Comparison of ENCODE assay signal across 8 cellular contexts in genomic region chr2:54595999-54596903, GRCh38.
DNase-seq lines count a peak whose midpoint lies in the region; ATAC-seq and TF ChIP-seq lines count a peak whose summit lies in the region.

No MANE protein-coding gene starts in this region.

- intact Hi-C loops in colonic mucosa (cut with DNase I) (no loop called here), mucosa of descending colon (cut with DNase I, micrococcal nuclease) (no loop called here), upper lobe of right lung (cut with DNase I) (no loop called here)

- no peak overlapping the region for H2BK5ac ChIP-seq in mesenchymal stem cell (ENCODE audit: low read depth, low read length, poor library complexity, severe bottlenecking)

- H3K27ac ChIP-seq in colonic mucosa: peak overlapping the region; percentile 24
- no peak overlapping the region for H3K27ac ChIP-seq in upper lobe of right lung
- no peak overlapping the region for H3K27ac ChIP-seq in mesenchymal stem cell (ENCODE audit: low read length, poor library complexity, severe bottlenecking)

- H2BK15ac ChIP-seq in mesenchymal stem cell (ENCODE audit: low read depth, poor library complexity, severe bottlenecking): no peak overlapping the region

- no peak overlapping the region for H4K91ac ChIP-seq in mesenchymal stem cell (ENCODE audit: low read length)

- no peak for DNase-seq in activated T-cell treated with anti-CD3 and anti-CD28 coated beads, Interleukin-2, amount 50 U/mL, for 4 hours
- no peak for DNase-seq in activated T-cell treated with anti-CD3 and anti-CD28 coated beads, Interleukin-2, amount 50 U/mL, for 1 hour
- no peak for DNase-seq in colonic mucosa
- DNase-seq in mucosa of descending colon: peak in 1 of 3 donors; percentile 34
- DNase-seq in upper lobe of right lung: no peak
- DNase-seq in mesenchymal stem cell: no peak
- no peak for DNase-seq in AG20443 (ENCODE audit: low spot score)
- no peak for DNase-seq in HPDE6-E6E7 (ENCODE audit: extremely low spot score)

- H3K9me3 Mint-ChIP-seq in activated T-cell treated with anti-CD3 and anti-CD28 coated beads, Interleukin-2, amount 50 U/mL, for 4 hours: no peaks in the 10 kb centered on the region

- H3K9me3 ChIP-seq in colonic mucosa: no peaks in the 10 kb centered on the region
- H3K9me3 ChIP-seq in mucosa of descending colon: no peaks in the 10 kb centered on the region
- no peaks in the 10 kb centered on the region for H3K9me3 ChIP-seq in upper lobe of right lung
- H3K9me3 ChIP-seq in mesenchymal stem cell (ENCODE audit: control insufficient read depth, low read length): no peaks in the 10 kb centered on the region

- H3K4me2 ChIP-seq in mesenchymal stem cell (ENCODE audit: low read length, poor library complexity, severe bottlenecking): no peak overlapping the region

- H3K18ac ChIP-seq in mesenchymal stem cell (ENCODE audit: low read depth in 1 of 2, low read length in 2 of 2): no peak overlapping the region

- no peak overlapping the region for H2AK5ac ChIP-seq in mesenchymal stem cell (ENCODE audit: low read length, severe bottlenecking)

- H2BK12ac ChIP-seq in mesenchymal stem cell (ENCODE audit: low read length in 2 of 2): no peak overlapping the region

- H3K4ac ChIP-seq in mesenchymal stem cell (ENCODE audit: low read depth in 1 of 2, low read length in 2 of 2): no peak overlapping the region

- H3K79me1 ChIP-seq in mesenchymal stem cell (replicated peaks; ENCODE audit: low read length, poor library complexity, severe bottlenecking): no peaks in the 10 kb centered on the region

- no peak for TF ChIP-seq CTCF in colonic mucosa (IDR thresholded peaks at IDR 0.05)
- TF ChIP-seq CTCF in mucosa of descending colon (IDR thresholded peaks at IDR 0.05): no peak
- TF ChIP-seq CTCF in upper lobe of right lung (IDR thresholded peaks at IDR 0.05): no peak

- peak overlapping the region in 1 of 2 experiments; percentile 86 for H3K14ac ChIP-seq in mesenchymal stem cell (ENCODE audit: low read length in 2 of 2)

- H3K36me3 ChIP-seq in colonic mucosa: no peaks in the 10 kb centered on the region
- H3K36me3 ChIP-seq in mucosa of descending colon (ENCODE audit: low read depth): no peaks in the 10 kb centered on the region
- peaks cover 19% of the 10 kb centered on the region for H3K36me3 ChIP-seq in upper lobe of right lung
- H3K36me3 ChIP-seq in mesenchymal stem cell (ENCODE audit: control insufficient read depth in 1 of 2, insufficient read depth in 2 of 2, low read depth in 1 of 2, low read length in 2 of 2): peaks cover 31 to 38% of the 10 kb centered on the region in 2 experiments

- no peak overlapping the region for H2AFZ ChIP-seq in mesenchymal stem cell (ENCODE audit: low read depth, low read length)

- peaks cover 86% of the 10 kb centered on the region for H3K4me1 Mint-ChIP-seq in activated T-cell treated with anti-CD3 and anti-CD28 coated beads, Interleukin-2, amount 50 U/mL, for 4 hours (ENCODE audit: low read depth)

- no peaks in the 10 kb centered on the region for H3K27me3 Mint-ChIP-seq in activated T-cell treated with anti-CD3 and anti-CD28 coated beads, Interleukin-2, amount 50 U/mL, for 4 hours (ENCODE audit: low read depth)

- H3K27me3 ChIP-seq in colonic mucosa (no peaks in the 10 kb centered on the region), upper lobe of right lung (no peaks in the 10 kb centered on the region), mesenchymal stem cell (ENCODE audit: control insufficient read depth in 1 of 2, insufficient read depth in 1 of 2, low read length in 2 of 2) (no peaks in the 10 kb centered on the region)

- H4K8ac ChIP-seq in mesenchymal stem cell (ENCODE audit: low read length): no peak overlapping the region

- H3K4me1 ChIP-seq in colonic mucosa: peaks cover 43% of the 10 kb centered on the region
- peaks cover 57% of the 10 kb centered on the region for H3K4me1 ChIP-seq in mucosa of descending colon (ENCODE audit: low read depth)
- H3K4me1 ChIP-seq in upper lobe of right lung: peaks cover 75% of the 10 kb centered on the region
- H3K4me1 ChIP-seq in mesenchymal stem cell (ENCODE audit: control insufficient read depth, insufficient read depth, low read depth, low read length): peaks cover 24% of the 10 kb centered on the region

- H3K23ac ChIP-seq in mesenchymal stem cell (ENCODE audit: low read length in 2 of 2): no peak overlapping the region

- ATAC-seq in activated T-cell treated with anti-CD3 and anti-CD28 coated beads, Interleukin-2, amount 50 U/mL, for 4 hours: peak; percentile 30 to 32
- peak; percentile 52 for ATAC-seq in mucosa of descending colon
- ATAC-seq in upper lobe of right lung: peak; percentile 36

- peaks cover 18% of the 10 kb centered on the region for H3K36me3 Mint-ChIP-seq in activated T-cell treated with anti-CD3 and anti-CD28 coated beads, Interleukin-2, amount 50 U/mL, for 4 hours (ENCODE audit: insufficient read depth)

- H3K9ac ChIP-seq in colonic mucosa (ENCODE audit: low read depth in 2 of 2, low read length in 2 of 2) (peak overlapping the region in 1 of 2 donors; percentile 70), mesenchymal stem cell (ENCODE audit: low read length) (no peak overlapping the region)

- no peak overlapping the region for H2BK120ac ChIP-seq in mesenchymal stem cell (ENCODE audit: low read depth, low read length)

- 95% methylated on average over 12 of the region's 15 CpGs for WGBS in mesenchymal stem cell

- H3K4me3 Mint-ChIP-seq in activated T-cell treated with anti-CD3 and anti-CD28 coated beads, Interleukin-2, amount 50 U/mL, for 4 hours: peak overlapping the region; percentile 55

- no peak overlapping the region for H3K4me3 ChIP-seq in colonic mucosa
- H3K4me3 ChIP-seq in mucosa of descending colon: no peak overlapping the region
- no peak overlapping the region for H3K4me3 ChIP-seq in upper lobe of right lung
- H3K4me3 ChIP-seq in mesenchymal stem cell (ENCODE audit: insufficient read depth in 1 of 2, low read depth in 1 of 2, low read length in 2 of 2): no peak overlapping the region
